Comparison of ENCODE assay signal across 1 cellular context in genomic region chr3:11606865-11607440, GRCh38.
TF ChIP-seq lines count a peak whose summit lies in the region.

No MANE protein-coding gene starts in this region.

TF ChIP-seq in WTC11, 78 proteins besides CTCF, POLR2A, EP300 and RAD21 (continued from another document):
- TF ChIP-seq STAT6 (CRISPR knock-in tag; conservative IDR thresholded peaks at IDR 0.05; ENCODE audit: low read depth) (no peak), ZNF219 (CRISPR knock-in tag; IDR thresholded peaks at IDR 0.05; ENCODE audit: borderline replicate concordance) (no peak)
